ENCODE assay signal across 9 cellular contexts in genomic region chr4:7844247-7844991, GRCh38.
DNase-seq lines count a peak whose midpoint lies in the region; ATAC-seq and TF ChIP-seq lines count a peak whose summit lies in the region.
"Had no signal": no experiment of that assay in that cellular context is flagged by ENCODE, and none has a peak within 500 bp of the region (broad histone marks: within the 10 kb centered on the region; RNA-seq: fewer than 3 reads in every experiment).

No MANE protein-coding gene starts in this region.

- intact Hi-C loops in activated CD8-positive, alpha-beta T cell treated with anti-CD3 and anti-CD28 coated beads for 36 hours (cut with micrococcal nuclease): no loop called here

- H3K9ac ChIP-seq in endodermal cell (ENCODE audit: extremely low read depth, low read length, poor library complexity, severe bottlenecking): no peak overlapping the region

- peaks cover 30% of the 10 kb centered on the region for H3K4me1 Mint-ChIP-seq in activated CD8-positive, alpha-beta T cell treated with anti-CD3 and anti-CD28 coated beads for 36 hours (ENCODE audit: low read depth)
- H3K4me1 Mint-ChIP-seq in endodermal cell: no peaks in the 10 kb centered on the region

- H3K27me3 ChIP-seq in endodermal cell (ENCODE audit: control insufficient read depth, insufficient read depth, low read length, poor library complexity, severe bottlenecking): no peaks in the 10 kb centered on the region

- ATAC-seq in GM21381 (IDR thresholded peaks at IDR 0.05; ENCODE audit: unreplicated experiment) (peak; percentile 64), HG02798 (IDR thresholded peaks at IDR 0.05; ENCODE audit: poor library complexity, unreplicated experiment) (no peak)
- ATAC-seq in activated CD8-positive, alpha-beta T cell treated with anti-CD3 and anti-CD28 coated beads for 36 hours: peak; percentile 95

- no peaks in the 10 kb centered on the region for H3K27me3 Mint-ChIP-seq in activated CD8-positive, alpha-beta T cell treated with anti-CD3 and anti-CD28 coated beads for 36 hours
- no peaks in the 10 kb centered on the region for H3K27me3 Mint-ChIP-seq in endodermal cell (ENCODE audit: insufficient read depth)

- H3K9me3 Mint-ChIP-seq in activated CD8-positive, alpha-beta T cell treated with anti-CD3 and anti-CD28 coated beads for 36 hours: no peaks in the 10 kb centered on the region
- no peaks in the 10 kb centered on the region for H3K9me3 Mint-ChIP-seq in endodermal cell

- H3K4me1 ChIP-seq in endodermal cell (ENCODE audit: control insufficient read depth, insufficient read depth, low read length): no peaks in the 10 kb centered on the region

- no peaks in the 10 kb centered on the region for H3K9me3 ChIP-seq in endodermal cell (ENCODE audit: control insufficient read depth, low read length)

- peak; percentile 57 for DNase-seq in CD1c-positive myeloid dendritic cell (ENCODE audit: extremely low spot score)
- peak; percentile 90 for DNase-seq in NCI-H226
- peak; percentile 87 for DNase-seq in activated CD8-positive, alpha-beta T cell treated with anti-CD3 and anti-CD28 coated beads for 36 hours
- DNase-seq in endodermal cell: peak; percentile 94
- peak; percentile 76 for DNase-seq in myocyte (ENCODE audit: low read depth)
- peak; percentile 53 for DNase-seq in stimulated activated CD8-positive, alpha-beta memory T cell treated with anti-CD3 and anti-CD28 coated beads, Interleukin-7, amount 100 ng/mL, for 24 hours (ENCODE audit: low read depth)

- WGBS in endodermal cell (ENCODE audit: insufficient coverage in 1 of 2, insufficient read length in 1 of 2), 2 experiments: 75 to 77% methylated on average over 10 to 18 of the region's 19 CpGs

- no peak overlapping the region for H3K27ac ChIP-seq in endodermal cell (ENCODE audit: low read depth, low read length)
- H3K27ac ChIP-seq: SK-N-MC had no signal

- no peak overlapping the region for H3K4me3 ChIP-seq in endodermal cell (ENCODE audit: low read length)
- H3K4me3 ChIP-seq: SK-N-MC had no signal

- peaks cover 32% of the 10 kb centered on the region for H3K36me3 ChIP-seq in endodermal cell (ENCODE audit: control insufficient read depth, insufficient read depth, low read length)

- no peak overlapping the region for H3K27ac Mint-ChIP-seq in activated CD8-positive, alpha-beta T cell treated with anti-CD3 and anti-CD28 coated beads for 36 hours
- H3K27ac Mint-ChIP-seq in endodermal cell: no peak overlapping the region

- peaks cover 19% of the 10 kb centered on the region for H3K36me3 Mint-ChIP-seq in activated CD8-positive, alpha-beta T cell treated with anti-CD3 and anti-CD28 coated beads for 36 hours (ENCODE audit: low read depth)
- H3K36me3 Mint-ChIP-seq in endodermal cell (ENCODE audit: low read depth): peaks cover 21% of the 10 kb centered on the region

- CTCF ChIA-PET in activated CD8-positive, alpha-beta T cell treated with anti-CD3 and anti-CD28 coated beads for 36 hours (lab: Charles Lee): interaction anchor here (0.7 to 2.9 kb wide), 23 partner anchors 10 to 615 kb away, joined by 3 to 14 read pairs (median 5); no protein-coding TSS in a partner anchor

- peak; percentile 59 for TF ChIP-seq CTCF in activated CD8-positive, alpha-beta T cell treated with anti-CD3 and anti-CD28 coated beads for 36 hours (IDR thresholded peaks at IDR 0.05)
- TF ChIP-seq CTCF in endodermal cell (conservative IDR thresholded peaks at IDR 0.05): peak; percentile 84

- POLR2A ChIA-PET in activated CD8-positive, alpha-beta T cell treated with anti-CD3 and anti-CD28 coated beads for 36 hours (lab: Charles Lee): interaction anchor here (0.8 to 1.1 kb wide), 5 partner anchors 10 to 126 kb away, joined by 3 to 4 read pairs (median 3); no protein-coding TSS in a partner anchor

- no peak overlapping the region for H3K4me3 Mint-ChIP-seq in activated CD8-positive, alpha-beta T cell treated with anti-CD3 and anti-CD28 coated beads for 36 hours
- no peak overlapping the region for H3K4me3 Mint-ChIP-seq in endodermal cell
